In the genomic region with DNA sequence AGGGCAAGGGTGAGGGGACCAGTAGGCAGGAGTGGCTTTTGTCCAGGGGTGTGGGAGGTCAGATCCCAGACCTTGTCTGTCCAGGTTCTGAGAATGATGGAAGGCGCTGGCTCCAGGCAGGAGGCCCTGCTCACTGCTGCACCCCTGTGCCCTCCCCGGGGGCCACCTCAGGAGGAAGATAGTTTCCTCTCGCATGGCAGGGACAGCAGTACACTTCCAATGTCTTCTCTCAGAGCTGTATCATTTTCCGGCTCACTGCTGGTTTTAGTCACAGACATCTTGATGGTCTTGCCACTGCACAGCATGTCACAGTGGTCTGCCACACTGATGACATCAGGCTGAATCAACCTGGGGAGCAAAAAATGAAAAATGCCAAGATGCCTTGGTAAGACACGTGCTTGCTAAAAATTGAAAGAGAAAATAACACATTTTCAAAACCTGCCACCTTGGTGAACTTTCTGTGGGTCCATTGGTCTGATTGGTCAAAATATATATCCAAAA, we compare ENCODE assay signal across 23 cellular contexts. TPM values are rescaled to one million over a fixed set of nuclear protein-coding genes. Genes with fewer than 3 reads are reported as not detected.
A peak's percentile ranks its signal among the peaks of the same experiment; 100 is the strongest.
DNase-seq lines count a peak whose midpoint lies in the region; ATAC-seq and TF ChIP-seq lines count a peak whose summit lies in the region.
"Had no signal": no experiment of that assay in that cellular context is flagged by ENCODE, and none has a peak within 500 bp of the region (broad histone marks: within the 10 kb centered on the region; RNA-seq: fewer than 3 reads in every experiment).

No MANE protein-coding gene starts in this region.

- no peak overlapping the region for H2AFZ ChIP-seq in OCI-LY7 (ENCODE audit: low read length)

- peak overlapping the region; percentile 86 for H3K27ac Mint-ChIP-seq in activated naive CD8-positive, alpha-beta T cell treated with anti-CD3 and anti-CD28 coated beads, Interleukin-2, amount 50 U/mL, for 24 hours
- H3K27ac Mint-ChIP-seq: activated naive CD4-positive, alpha-beta T cell treated with anti-CD3 and anti-CD28 coated beads, Interleukin-2, amount 10 ng/mL, durations not matched to agents 7 days and 5 days had no signal

- H3K4me3 Mint-ChIP-seq in activated naive CD8-positive, alpha-beta T cell treated with anti-CD3 and anti-CD28 coated beads, Interleukin-2, amount 50 U/mL, for 24 hours, result peak overlapping the region; percentile 17
- H3K4me3 Mint-ChIP-seq: activated naive CD4-positive, alpha-beta T cell treated with anti-CD3 and anti-CD28 coated beads, Interleukin-2, amount 10 ng/mL, durations not matched to agents 7 days and 5 days had no signal

- no peak for TF ChIP-seq CTCF in OCI-LY7 (conservative IDR thresholded peaks at IDR 0.05; ENCODE audit: low read length)

- H3K36me3 Mint-ChIP-seq in activated naive CD8-positive, alpha-beta T cell treated with anti-CD3 and anti-CD28 coated beads, Interleukin-2, amount 50 U/mL, for 24 hours (ENCODE audit: low read depth), result peaks cover 3% of the 10 kb centered on the region
- H3K36me3 Mint-ChIP-seq: activated naive CD4-positive, alpha-beta T cell treated with anti-CD3 and anti-CD28 coated beads, Interleukin-2, amount 10 ng/mL, durations not matched to agents 7 days and 5 days had no signal

- H3K9me2 ChIP-seq in OCI-LY7 (ENCODE audit: insufficient read depth, low read length), result no peaks in the 10 kb centered on the region

- POLR2A ChIA-PET in OCI-LY7 (lab: Charles Lee), result no interaction called here

- no TSS peak for BruUV-seq in OCI-LY7 (replicated peaks; lab: Mats Ljungman, UMichigan)

- no peaks in the 10 kb centered on the region for H3K79me2 ChIP-seq in OCI-LY7 (ENCODE audit: insufficient read depth, low read depth, low read length)

- ATAC-seq in activated naive CD8-positive, alpha-beta T cell treated with anti-CD3 and anti-CD28 coated beads, Interleukin-2, amount 50 U/mL, for 24 hours, result peak; percentile 85
- no peak for ATAC-seq in GM18517 (IDR thresholded peaks at IDR 0.05; ENCODE audit: unreplicated experiment)
- ATAC-seq: psoas muscle had no signal

- H3K9me3 ChIP-seq in KOPT-K1 (ENCODE audit: insufficient read depth, low read length, poor library complexity, severe bottlenecking) (peaks cover 12% of the 10 kb centered on the region), OCI-LY7 (ENCODE audit: low read length) (peaks cover 5% of the 10 kb centered on the region)
- H3K9me3 ChIP-seq: colonic mucosa had no signal

- no peak overlapping the region for H3K4me2 ChIP-seq in OCI-LY7 (ENCODE audit: low read length)
- H3K4me2 ChIP-seq: smooth muscle cell had no signal

- H4K20me1 ChIP-seq in OCI-LY7 (ENCODE audit: insufficient read depth, low read length), result no peaks in the 10 kb centered on the region

- intact Hi-C loops in OCI-LY7 (cut with micrococcal nuclease; ENCODE audit: unreplicated experiment), result no loop called here

- H3K9me3 Mint-ChIP-seq in activated naive CD8-positive, alpha-beta T cell treated with anti-CD3 and anti-CD28 coated beads, Interleukin-2, amount 50 U/mL, for 24 hours, result peaks cover 9% of the 10 kb centered on the region

- CTCF ChIA-PET in OCI-LY7 (lab: Charles Lee; ENCODE audit: unreplicated experiment), result no interaction called here

- peak; percentile 32 for DNase-seq in activated CD4-positive, alpha-beta T cell treated with anti-CD3 and anti-CD28 coated beads for 48 hours
- no peak for DNase-seq in activated CD4-positive, alpha-beta T cell treated with anti-CD3 and anti-CD28 coated beads, Interleukin-2, amount 50 U/mL, for 1 hour
- DNase-seq in activated naive CD8-positive, alpha-beta T cell treated with anti-CD3 and anti-CD28 coated beads, Interleukin-2, amount 50 U/mL, for 24 hours, result peak; percentile 49
- peak; percentile 43 to 50 for DNase-seq in stimulated activated CD8-positive, alpha-beta memory T cell treated with anti-CD3 and anti-CD28 coated beads, Interleukin-15, amount 100 ng/mL, for 48 hours (ENCODE audit: low read depth in 2 of 2)
- no peak for DNase-seq in OCI-LY7 (ENCODE audit: low spot score)
- DNase-seq in GOT3 (lab: John Stamatoyannopoulos, UW), result no peak
- DNase-seq: activated CD4-positive, alpha-beta T cell treated with anti-CD3 and anti-CD28 coated beads, Interleukin-2, amount 50 U/mL, for 48 hours; activated naive CD4-positive, alpha-beta T cell treated with anti-CD3 and anti-CD28 coated beads, Interleukin-2, amount 10 ng/mL, durations not matched to agents 7 days and 5 days; colonic mucosa; DMS153; hippocampal formation; NCI-H1694 treated with DMSO at 0.1 percent for 48 hours; NCI-H2227 treated with DMSO at 0.1 percent for 48 hours had no signal

- H3K4me1 ChIP-seq in OCI-LY7 (ENCODE audit: insufficient read depth, low read length, poor library complexity, severe bottlenecking), result no peaks in the 10 kb centered on the region
- H3K4me1 ChIP-seq: colonic mucosa, psoas muscle had no signal

- H3K27ac ChIP-seq in KOPT-K1 (ENCODE audit: low read depth, low read length, poor library complexity, severe bottlenecking), result peak overlapping the region; percentile 42
- no peak overlapping the region for H3K27ac ChIP-seq in OCI-LY7 (ENCODE audit: low read depth, low read length, poor library complexity, severe bottlenecking)
- H3K27ac ChIP-seq: C4-2B, colonic mucosa, psoas muscle, RWPE1, tibial nerve had no signal

- H3K36me3 ChIP-seq in KOPT-K1 (ENCODE audit: insufficient read depth, low read length), result no peaks in the 10 kb centered on the region
- H3K36me3 ChIP-seq in OCI-LY7 (ENCODE audit: insufficient read depth, low read length), result no peaks in the 10 kb centered on the region
- H3K36me3 ChIP-seq: colonic mucosa, tibial nerve had no signal

- H3K4me3 ChIP-seq in OCI-LY7 (ENCODE audit: low read depth, low read length, poor library complexity, severe bottlenecking), result no peak overlapping the region
- H3K4me3 ChIP-seq: colonic mucosa, psoas muscle, smooth muscle cell, tibial nerve had no signal

- peaks cover 33% of the 10 kb centered on the region for H3K27me3 Mint-ChIP-seq in activated naive CD8-positive, alpha-beta T cell treated with anti-CD3 and anti-CD28 coated beads, Interleukin-2, amount 50 U/mL, for 24 hours

- H3K4me1 Mint-ChIP-seq in activated naive CD8-positive, alpha-beta T cell treated with anti-CD3 and anti-CD28 coated beads, Interleukin-2, amount 50 U/mL, for 24 hours, result peaks cover 33% of the 10 kb centered on the region
- H3K4me1 Mint-ChIP-seq: activated naive CD4-positive, alpha-beta T cell treated with anti-CD3 and anti-CD28 coated beads, Interleukin-2, amount 10 ng/mL, durations not matched to agents 7 days and 5 days had no signal

RNA-seq across cellular contexts. Expression of a gene that starts 3.3 kb away (rescaled TPM):
- 0.05 TPM in 1 of 2 replicates, not detected in the other for total RNA-seq in OCI-LY7 (2014; rRNA removed; shearing (Covaris generic))
- total RNA-seq in OCI-LY7 (2022), result not detected in 2 replicates
- total RNA-seq: colonic mucosa, endothelial cell of umbilical vein, fibroblast of villous mesenchyme, HepG2, psoas muscle, smooth muscle cell had no signal

Comparison
In these comparisons a context has a peak if more than half of its experiments do, and no peak if none do; other contexts are left out.
1. DNase-seq: peak in activated CD4-positive, alpha-beta T cell treated with anti-CD3 and anti-CD28 coated beads for 48 hours (single experiment), activated naive CD8-positive, alpha-beta T cell treated with anti-CD3 and anti-CD28 coated beads, Interleukin-2, amount 50 U/mL, for 24 hours (single experiment) and stimulated activated CD8-positive, alpha-beta memory T cell treated with anti-CD3 and anti-CD28 coated beads, Interleukin-15, amount 100 ng/mL, for 48 hours (2 of 2); none in activated CD4-positive, alpha-beta T cell treated with anti-CD3 and anti-CD28 coated beads, Interleukin-2, amount 50 U/mL, for 1 hour (single experiment), OCI-LY7 (single experiment) and GOT3 (single experiment).